In genomic region chr12:29782285-29782820, GRCh38 we compare ENCODE assay signal across 8 cellular contexts. TPM values are rescaled to one million over a fixed set of nuclear protein-coding genes. Genes with fewer than 3 reads are reported as not detected.
DNase-seq lines count a peak whose midpoint lies in the region; ATAC-seq and TF ChIP-seq lines count a peak whose summit lies in the region.

No MANE protein-coding gene starts in this region.

- intact Hi-C loops in activated T-helper 1 cell treated with anti-CD3 and anti-CD28 coated beads, Interleukin-12 subunit alpha, Interleukin-12 subunit beta, Interleukin-2, Interleukin-4 antibody, amounts not matched to agents 30 ng/mL and 10 ng/mL and 1 ng/mL, durations not matched to agents 14 hours and 24 hours and 36 hours (cut with micrococcal nuclease), result no loop called here

- peak overlapping the region; percentile 37 for H3K4me3 Mint-ChIP-seq in activated T-helper 1 cell treated with anti-CD3 and anti-CD28 coated beads, Interleukin-12 subunit alpha, Interleukin-12 subunit beta, Interleukin-2, Interleukin-4 antibody, amounts not matched to agents 30 ng/mL and 10 ng/mL and 1 ng/mL, durations not matched to agents 14 hours and 24 hours and 36 hours

- H4K20me1 ChIP-seq in hepatocyte (ENCODE audit: insufficient read depth, poor library complexity, severe bottlenecking), result no peaks in the 10 kb centered on the region

- no peaks in the 10 kb centered on the region for H3K36me3 Mint-ChIP-seq in activated T-helper 1 cell treated with anti-CD3 and anti-CD28 coated beads, Interleukin-12 subunit alpha, Interleukin-12 subunit beta, Interleukin-2, Interleukin-4 antibody, amounts not matched to agents 30 ng/mL and 10 ng/mL and 1 ng/mL, durations not matched to agents 14 hours and 24 hours and 36 hours (ENCODE audit: low read depth)

- H3K27me3 ChIP-seq in GM06990 (replicated peaks; ENCODE audit: control insufficient read depth, insufficient read depth, low read length) (no peaks in the 10 kb centered on the region), HUES48 (ENCODE audit: control insufficient read depth, insufficient read depth, low read length) (peaks cover 28% of the 10 kb centered on the region), hepatocyte (peaks cover 31% of the 10 kb centered on the region)

- peak; percentile 23 for DNase-seq in GM06990 (ENCODE audit: extremely low read depth, insufficient read length)
- no peak for DNase-seq in activated T-helper 1 cell treated with anti-CD3 and anti-CD28 coated beads, Interleukin-12 subunit alpha, Interleukin-12 subunit beta, Interleukin-2, Interleukin-4 antibody, amounts not matched to agents 30 ng/mL and 10 ng/mL and 1 ng/mL, durations not matched to agents 14 hours and 24 hours and 36 hours (ENCODE audit: low spot score)
- peak; percentile 55 for DNase-seq in hepatocyte (ENCODE audit: low spot score)
- DNase-seq in skeletal muscle cell (ENCODE audit: low read depth), result peak; percentile 63
- no peak for DNase-seq in effector CD4-positive, alpha-beta T cell
- no peak for DNase-seq in activated CD8-positive, alpha-beta memory T cell treated with anti-CD3 and anti-CD28 coated beads, Interleukin-2, amount 50 U/mL, for 4 hours

- H3K9ac ChIP-seq in HUES48 (ENCODE audit: low read depth, low read length), result 0 out of 2 replicates have a peak overlapping the region, but pooled peaks have one; percentile 41

- H3K36me3 ChIP-seq in GM06990 (ENCODE audit: control insufficient read depth, insufficient read depth, low read length), result no peaks in the 10 kb centered on the region
- H3K36me3 ChIP-seq in HUES48 (ENCODE audit: control insufficient read depth, insufficient read depth, low read length), result no peaks in the 10 kb centered on the region
- H3K36me3 ChIP-seq in hepatocyte (replicated peaks; ENCODE audit: insufficient read depth, low read depth), result no peaks in the 10 kb centered on the region

- peak; percentile 80 for ATAC-seq in GM21528 (IDR thresholded peaks at IDR 0.05; ENCODE audit: low FRiP score, unreplicated experiment)

- peaks cover 29% of the 10 kb centered on the region for H3K79me2 ChIP-seq in hepatocyte

- no peak overlapping the region for H3K27ac Mint-ChIP-seq in activated T-helper 1 cell treated with anti-CD3 and anti-CD28 coated beads, Interleukin-12 subunit alpha, Interleukin-12 subunit beta, Interleukin-2, Interleukin-4 antibody, amounts not matched to agents 30 ng/mL and 10 ng/mL and 1 ng/mL, durations not matched to agents 14 hours and 24 hours and 36 hours

- no peak for TF ChIP-seq CTCF in GM06990 (IDR thresholded peaks at IDR 0.05; ENCODE audit: insufficient read depth, low read length, poor library complexity, severe bottlenecking)
- no peak for TF ChIP-seq CTCF in hepatocyte (IDR thresholded peaks at IDR 0.05; ENCODE audit: poor library complexity)

- H2AFZ ChIP-seq in hepatocyte, result peak overlapping the region; percentile 81

- peak overlapping the region; percentile 86 for H3K4me2 ChIP-seq in hepatocyte

- peak overlapping the region; percentile 27 for H3K4me3 ChIP-seq in GM06990 (replicated peaks; ENCODE audit: low read depth, low read length)
- peak overlapping the region; percentile 70 for H3K4me3 ChIP-seq in HUES48 (ENCODE audit: low read depth, low read length)
- H3K4me3 ChIP-seq in hepatocyte, result peak overlapping the region; percentile 78
- peak overlapping the region; percentile 79 for H3K4me3 ChIP-seq in skeletal muscle cell (ENCODE audit: low read depth, low read length)

- H3K27ac ChIP-seq in HUES48 (ENCODE audit: low read depth, low read length), result peak overlapping the region; percentile 1
- peak overlapping the region; percentile 71 for H3K27ac ChIP-seq in hepatocyte

- H3K4me1 Mint-ChIP-seq in activated T-helper 1 cell treated with anti-CD3 and anti-CD28 coated beads, Interleukin-12 subunit alpha, Interleukin-12 subunit beta, Interleukin-2, Interleukin-4 antibody, amounts not matched to agents 30 ng/mL and 10 ng/mL and 1 ng/mL, durations not matched to agents 14 hours and 24 hours and 36 hours (ENCODE audit: low read depth), result peaks cover 12% of the 10 kb centered on the region

- H3K4me1 ChIP-seq in HUES48 (ENCODE audit: control insufficient read depth, insufficient read depth, low read length), result peaks cover 20% of the 10 kb centered on the region
- H3K4me1 ChIP-seq in hepatocyte (ENCODE audit: insufficient read depth), result peaks cover 13% of the 10 kb centered on the region

- peaks cover 29% of the 10 kb centered on the region for H3K27me3 Mint-ChIP-seq in activated T-helper 1 cell treated with anti-CD3 and anti-CD28 coated beads, Interleukin-12 subunit alpha, Interleukin-12 subunit beta, Interleukin-2, Interleukin-4 antibody, amounts not matched to agents 30 ng/mL and 10 ng/mL and 1 ng/mL, durations not matched to agents 14 hours and 24 hours and 36 hours (ENCODE audit: insufficient read depth)

- no peaks in the 10 kb centered on the region for H3K9me2 ChIP-seq in hepatocyte (replicated peaks; ENCODE audit: insufficient read depth)

- no peaks in the 10 kb centered on the region for H3K9me3 Mint-ChIP-seq in activated T-helper 1 cell treated with anti-CD3 and anti-CD28 coated beads, Interleukin-12 subunit alpha, Interleukin-12 subunit beta, Interleukin-2, Interleukin-4 antibody, amounts not matched to agents 30 ng/mL and 10 ng/mL and 1 ng/mL, durations not matched to agents 14 hours and 24 hours and 36 hours

- peaks cover 4% of the 10 kb centered on the region; the same call in 1 of the 2 replicates for H3K9me3 ChIP-seq in HUES48 (ENCODE audit: control insufficient read depth, insufficient read depth, low read length)
- H3K9me3 ChIP-seq in hepatocyte (ENCODE audit: low read depth), result peaks cover 8% of the 10 kb centered on the region

- WGBS in hepatocyte (ENCODE audit: low lambda C conversion rate, missing lambda C conversion rate), result 5% methylated on average over 16 of the region's 16 CpGs

RNA-seq across cellular contexts. Expression of gene TMTC1, which starts 1.4 kb away (rescaled TPM):
- 0.49 and 0.57 TPM in 2 replicates for total RNA-seq in activated T-helper 1 cell treated with anti-CD3 and anti-CD28 coated beads, Interleukin-12 subunit alpha, Interleukin-12 subunit beta, Interleukin-2, Interleukin-4 antibody, amounts not matched to agents 30 ng/mL and 10 ng/mL and 1 ng/mL, durations not matched to agents 14 hours and 24 hours and 36 hours
- total RNA-seq in hepatocyte, result 13.1 and 14.0 TPM in 2 replicates
- 2.8 and 6.8 TPM in 2 replicates for polyA plus RNA-seq in hepatocyte

Comparison
In these comparisons a context has a peak if more than half of its experiments do, and no peak if none do; other contexts are left out.
1. DNase-seq: peak in GM06990 (single experiment), hepatocyte (single experiment) and skeletal muscle cell (single experiment); none in activated T-helper 1 cell treated with anti-CD3 and anti-CD28 coated beads, Interleukin-12 subunit alpha, Interleukin-12 subunit beta, Interleukin-2, Interleukin-4 antibody, amounts not matched to agents 30 ng/mL and 10 ng/mL and 1 ng/mL, durations not matched to agents 14 hours and 24 hours and 36 hours (single experiment), effector CD4-positive, alpha-beta T cell (single experiment) and activated CD8-positive, alpha-beta memory T cell treated with anti-CD3 and anti-CD28 coated beads, Interleukin-2, amount 50 U/mL, for 4 hours (single experiment).
2. H3K4me3 ChIP-seq: peak in every context shown above with its lines; median percentile 79 in skeletal muscle cell; 78 in hepatocyte; 70 in HUES48; 27 in GM06990.